ENCODE assay signal across 7 cellular contexts in the genomic region with DNA sequence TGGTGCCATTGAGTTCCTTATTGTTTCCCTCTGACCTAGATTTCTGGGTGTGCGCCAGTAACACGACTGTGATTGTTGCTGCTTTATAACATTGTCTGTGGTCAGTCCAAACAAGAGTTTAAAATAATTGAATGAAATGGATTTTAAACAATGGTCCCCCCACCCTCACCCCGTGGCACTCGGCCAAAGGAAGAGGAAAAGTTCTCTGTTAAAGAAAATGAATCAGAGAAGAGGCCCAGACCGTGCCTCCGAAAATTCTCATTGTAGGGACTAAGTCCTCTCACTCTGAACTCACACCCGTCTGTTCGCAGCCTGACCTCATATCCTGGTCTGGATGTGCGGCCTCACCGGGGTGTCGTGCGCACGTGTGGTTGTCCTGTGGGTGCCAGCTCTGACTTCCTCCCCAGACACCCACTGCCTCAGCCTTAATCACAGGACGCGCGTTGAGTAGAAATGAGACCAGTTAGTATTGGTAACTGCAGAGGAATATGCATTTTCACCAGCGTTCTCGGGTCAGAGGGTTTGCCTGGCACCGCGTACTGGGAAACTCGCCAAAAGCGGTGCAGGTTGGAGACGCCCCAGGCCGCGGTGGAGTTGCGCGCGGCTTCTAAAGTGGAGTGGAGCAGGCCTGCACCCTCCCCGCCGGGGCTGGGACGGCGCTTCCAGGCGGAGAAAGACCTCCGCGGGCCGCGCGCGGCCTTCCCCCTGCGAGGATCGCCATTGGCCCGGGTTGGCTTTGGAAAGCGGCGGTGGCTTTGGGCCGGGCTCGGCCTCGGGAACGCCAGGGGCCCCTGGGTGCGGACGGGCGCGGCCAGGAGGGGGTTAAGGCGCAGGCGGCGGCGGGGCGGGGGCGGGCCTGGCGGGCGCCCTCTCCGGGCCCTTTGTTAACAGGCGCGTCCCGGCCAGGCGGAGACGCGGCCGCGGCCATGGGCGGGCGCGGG. TPM values are rescaled to one million over a fixed set of nuclear protein-coding genes. Genes with fewer than 3 reads are reported as not detected.
DNase-seq lines count a peak whose midpoint lies in the region; ATAC-seq and TF ChIP-seq lines count a peak whose summit lies in the region.

ABL1 (plus strand) TSS at position 884 of the 941 bp plus-strand sequence. CDS start 193 bp downstream, outside the sequence.

- H3K36me3 Mint-ChIP-seq in chondrocyte (ENCODE audit: low read depth): no peaks in the 10 kb centered on the region

- ATAC-seq in GM18511 (IDR thresholded peaks at IDR 0.05; ENCODE audit: unreplicated experiment) (peak; percentile 84), HG03045 (IDR thresholded peaks at IDR 0.05; ENCODE audit: unreplicated experiment) (peak; percentile 56)

- H3K4me3 Mint-ChIP-seq in chondrocyte (ENCODE audit: unreplicated experiment): peak within 1 kb of the TSS; percentile 97

- DNase-seq in NCI-H2196 treated with DMSO at 0.1 percent for 48 hours (lab: John Stamatoyannopoulos, UW; ENCODE audit: unreplicated experiment) (peak; percentile 42), chondrocyte (ENCODE audit: low spot score) (no peak), kidney tubule cell (ENCODE audit: low spot score) (peak; percentile 94)
- peak; percentile 29 to 56 for DNase-seq in activated CD4-positive, alpha-beta T cell treated with anti-CD3 and anti-CD28 coated beads for 24 hours (ENCODE audit: low read depth in 2 of 2)
- peak; percentile 68 to 76 for DNase-seq in stimulated activated CD4-positive, alpha-beta T cell treated with anti-CD3 and anti-CD28 coated beads, Interleukin-2, amount 100 ng/mL, for 24 hours

- H3K4me1 Mint-ChIP-seq in chondrocyte (ENCODE audit: low read depth): peaks cover 60% of the 10 kb centered on the region

- peak; percentile 14 for TF ChIP-seq CTCF in chondrocyte (IDR thresholded peaks at IDR 0.05)

- H3K27me3 Mint-ChIP-seq in chondrocyte (ENCODE audit: low read depth): no peaks in the 10 kb centered on the region

- H3K27ac Mint-ChIP-seq in chondrocyte (ENCODE audit: unreplicated experiment): peak within 1 kb of the TSS; percentile 100

- no peaks in the 10 kb centered on the region for H3K9me3 Mint-ChIP-seq in chondrocyte (ENCODE audit: low read depth)

RNA-seq across cellular contexts. Expression of gene ABL1, which starts in this region (rescaled TPM):
- 73.6 to 93.7 TPM (median 91.5 TPM) in 3 replicates for total RNA-seq in chondrocyte
